ENCODE assay signal across 33 cellular contexts in the genomic region with DNA sequence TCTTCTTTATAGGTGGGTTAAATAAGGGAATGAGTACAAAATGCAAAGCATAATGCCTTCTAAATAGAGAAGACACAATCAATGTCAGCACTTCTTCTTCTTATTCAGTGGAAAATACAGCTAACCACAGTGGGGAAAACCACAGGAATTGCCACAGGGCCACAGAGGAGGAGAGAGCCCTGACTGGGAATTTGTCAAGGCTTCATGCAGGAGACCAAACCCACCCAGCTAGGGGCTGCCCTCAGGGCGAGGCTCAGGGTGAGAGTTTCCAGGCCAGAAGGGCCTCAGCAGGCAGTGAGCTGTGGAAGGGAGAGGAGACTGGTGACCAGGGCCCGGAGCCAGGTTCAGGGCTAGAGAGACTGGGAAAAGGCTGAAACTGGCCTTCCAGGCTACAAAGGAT.
"Had no signal": no experiment of that assay in that cellular context is flagged by ENCODE, and none has a peak within 500 bp of the region (broad histone marks: within the 10 kb centered on the region; RNA-seq: fewer than 3 reads in every experiment).

No MANE protein-coding gene starts in this region.

- H3K9me3 ChIP-seq: gastrocnemius medialis had no signal

- H3K36me3 ChIP-seq: esophagus muscularis mucosa, gastrocnemius medialis, heart left ventricle had no signal

- H3K27ac ChIP-seq: body of pancreas, esophagus muscularis mucosa, foreskin keratinocyte, gastrocnemius medialis, heart left ventricle had no signal

- H3K4me3 ChIP-seq: body of pancreas, esophagus muscularis mucosa, gastrocnemius medialis, heart left ventricle had no signal

- ATAC-seq: activated CD4-positive, alpha-beta T cell treated with anti-CD3 and anti-CD28 coated beads for 36 hours; activated CD8-positive, alpha-beta memory T cell treated with anti-CD3 and anti-CD28 coated beads, Interleukin-2, amount 10 ng/mL, durations not matched to agents 7 days and 5 days; activated CD8-positive, alpha-beta T cell treated with anti-CD3 and anti-CD28 coated beads, Interleukin-2, amount 10 ng/mL, durations not matched to agents 7 days and 5 days; body of pancreas; effector memory CD8-positive, alpha-beta T cell; foreskin keratinocyte; gastrocnemius medialis; heart left ventricle had no signal

- H3K27ac Mint-ChIP-seq: activated CD4-positive, alpha-beta memory T cell treated with anti-CD3 and anti-CD28 coated beads for 36 hours; activated CD4-positive, alpha-beta T cell treated with anti-CD3 and anti-CD28 coated beads for 36 hours; activated CD4-positive, alpha-beta T cell treated with anti-CD3 and anti-CD28 coated beads, Interleukin-2, amount 10 ng/mL, durations not matched to agents 24 days and 14 days; activated CD8-positive, alpha-beta memory T cell treated with anti-CD3 and anti-CD28 coated beads, Interleukin-2, amount 10 ng/mL, durations not matched to agents 7 days and 5 days; activated CD8-positive, alpha-beta T cell treated with anti-CD3 and anti-CD28 coated beads, Interleukin-2, amount 10 ng/mL, durations not matched to agents 7 days and 5 days; activated naive CD4-positive, alpha-beta T cell treated with anti-CD3 and anti-CD28 coated beads for 36 hours; activated naive CD4-positive, alpha-beta T cell treated with anti-CD3 and anti-CD28 coated beads, Interleukin-2, amount 50 U/mL, for 24 hours; activated naive CD8-positive, alpha-beta T cell treated with anti-CD3 and anti-CD28 coated beads, Interleukin-2, amount 10 ng/mL, durations not matched to agents 7 days and 5 days; activated T-helper 1 cell treated with anti-CD3 and anti-CD28 coated beads, Interleukin-12 subunit alpha, Interleukin-12 subunit beta, Interleukin-2, Interleukin-4 antibody, amounts not matched to agents 30 ng/mL and 10 ng/mL and 1 ng/mL, durations not matched to agents 14 hours and 24 hours and 36 hours; activated T-helper 2 cell treated with anti-CD3 and anti-CD28 coated beads, Interferon-gamma antibody, Interleukin-2, Interleukin-4, amounts not matched to agents 10 μg/mL and 5 μg/mL and 100 μg/mL, durations not matched to agents 14 hours and 24 hours and 36 hours; effector memory CD8-positive, alpha-beta T cell had no signal

- H3K4me1 ChIP-seq: body of pancreas, esophagus muscularis mucosa, foreskin keratinocyte, gastrocnemius medialis, heart left ventricle had no signal

- H3K36me3 Mint-ChIP-seq: activated naive CD8-positive, alpha-beta T cell treated with anti-CD3 and anti-CD28 coated beads, Interleukin-2, amount 10 ng/mL, durations not matched to agents 7 days and 5 days had no signal

- FAIRE-seq: astrocyte, colon had no signal

- DNase-seq: activated CD4-positive, alpha-beta memory T cell treated with anti-CD3 and anti-CD28 coated beads for 36 hours; activated CD4-positive, alpha-beta T cell treated with anti-CD3 and anti-CD28 coated beads for 36 hours; activated CD4-positive, alpha-beta T cell treated with anti-CD3 and anti-CD28 coated beads, Interleukin-2, amount 10 ng/mL, durations not matched to agents 24 days and 14 days; activated CD4-positive, CD25-positive, alpha-beta regulatory T cell; activated CD4-positive, CD25-positive, alpha-beta regulatory T cell treated with anti-CD3 and anti-CD28 coated beads, Interleukin-2, amount 50 U/mL, for 72 hours; activated CD8-positive, alpha-beta memory T cell treated with anti-CD3 and anti-CD28 coated beads, Interleukin-2, amount 10 ng/mL, durations not matched to agents 7 days and 5 days; activated CD8-positive, alpha-beta memory T cell treated with anti-CD3 and anti-CD28 coated beads, Interleukin-2, amount 50 U/mL, for 4 hours; activated CD8-positive, alpha-beta T cell treated with anti-CD3 and anti-CD28 coated beads, Interleukin-2, amount 10 ng/mL, durations not matched to agents 7 days and 5 days; activated effector memory CD4-positive, alpha-beta T cell treated with anti-CD3 and anti-CD28 coated beads, Interleukin-2, amount 50 U/mL, for 16 hours; activated naive CD4-positive, alpha-beta T cell treated with anti-CD3 and anti-CD28 coated beads for 36 hours; activated naive CD8-positive, alpha-beta T cell treated with anti-CD3 and anti-CD28 coated beads, Interleukin-2, amount 10 ng/mL, durations not matched to agents 7 days and 5 days; activated T-cell treated with anti-CD3 and anti-CD28 coated beads, Interleukin-2, amount 50 U/mL, for 1 hour; activated T-cell treated with anti-CD3 and anti-CD28 coated beads, Interleukin-2, amount 50 U/mL, for 48 hours; amniotic stem cell; anterior cingulate cortex; body of pancreas; caudate nucleus; cortex of kidney; dermis blood vessel endothelial cell; effector CD4-positive, alpha-beta T cell; effector memory CD8-positive, alpha-beta T cell; erythroblast; foreskin keratinocyte; gastrocnemius medialis; glutamatergic neuron; heart left ventricle; T-helper 2 cell had no signal

- H3K27me3 ChIP-seq: body of pancreas, foreskin keratinocyte, gastrocnemius medialis had no signal

- H3K9me3 Mint-ChIP-seq: activated naive CD4-positive, alpha-beta T cell treated with anti-CD3 and anti-CD28 coated beads, Interleukin-2, amount 50 U/mL, for 24 hours had no signal
